ENCODE assay signal across 12 cellular contexts in the genomic region with DNA sequence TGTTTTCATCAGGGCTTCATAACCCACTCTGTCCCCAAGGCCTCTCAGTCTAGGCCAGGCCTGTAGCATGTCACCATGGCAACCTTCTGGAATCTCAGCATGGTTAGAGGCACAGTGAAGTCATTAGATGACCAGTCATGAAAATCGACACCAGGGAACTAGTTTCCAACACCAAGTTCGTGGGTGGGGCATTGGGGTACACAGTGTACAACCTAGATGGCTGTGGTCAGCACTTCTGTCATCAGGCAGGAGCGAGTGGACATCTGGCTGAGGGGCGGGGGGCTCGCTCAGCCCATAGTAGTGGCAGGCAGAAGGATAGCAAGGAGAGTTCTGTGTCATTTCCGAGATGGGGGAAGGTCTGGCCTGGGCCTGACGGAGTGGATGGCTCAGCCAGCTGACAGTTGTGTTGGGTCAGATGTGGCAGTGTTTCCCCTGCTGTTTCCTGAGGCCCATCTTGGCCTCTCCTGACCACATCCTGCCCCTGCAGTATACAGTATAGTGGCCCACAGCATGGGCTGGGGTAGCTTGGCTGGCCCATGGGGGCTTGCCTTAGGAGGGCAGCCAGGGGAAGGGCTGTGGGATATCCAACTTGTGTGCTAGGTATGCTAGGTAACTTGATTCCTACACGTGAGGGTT.
DNase-seq lines count a peak whose midpoint lies in the region; ATAC-seq, FAIRE-seq and TF ChIP-seq lines count a peak whose summit lies in the region.
"Had no signal": no experiment of that assay in that cellular context is flagged by ENCODE, and none has a peak within 500 bp of the region (broad histone marks: within the 10 kb centered on the region; RNA-seq: fewer than 3 reads in every experiment).

No MANE protein-coding gene starts in this region.

- intact Hi-C loops in pancreas (cut with DNase I), result no loop called here

- H3K9me3 Mint-ChIP-seq in endodermal cell, result no peaks in the 10 kb centered on the region
- H3K9me3 Mint-ChIP-seq: activated B cell treated with CpG ODN at 0.5 μM for 24 hours had no signal

- DNase-seq in DMS53 (lab: John Stamatoyannopoulos, UW), result peak; percentile 7
- no peak for DNase-seq in DMS53 treated with DMSO at 0.1 percent for 48 hours (lab: John Stamatoyannopoulos, UW; ENCODE audit: unreplicated experiment)
- DNase-seq in NCI-H226, result peak; percentile 15
- DNase-seq in endodermal cell, result peak; percentile 45
- no peak for DNase-seq in pancreas
- no peak for DNase-seq in central memory CD4-positive, alpha-beta T cell
- no peak for DNase-seq in MM.1S
- DNase-seq in DMS79 treated with DMSO at 0.1 percent for 48 hours (lab: John Stamatoyannopoulos, UW), result no peak
- DNase-seq: activated B cell treated with CpG ODN at 0.5 μM for 24 hours, NCI-H2081 treated with DMSO at 0.1 percent for 48 hours, tibial artery had no signal

- H3K36me3 ChIP-seq in endodermal cell (ENCODE audit: control insufficient read depth, insufficient read depth, low read length) (no peaks in the 10 kb centered on the region), pancreas (no peaks in the 10 kb centered on the region), MM.1S (replicated peaks; ENCODE audit: insufficient read depth, low read length) (no peaks in the 10 kb centered on the region)
- H3K36me3 ChIP-seq: adrenal gland, tibial artery had no signal

- no peaks in the 10 kb centered on the region for H3F3A ChIP-seq in MM.1S (ENCODE audit: insufficient read depth, low read length)

- FAIRE-seq in pancreas (lab: Jason Lieb, UNC), result no peak

- H3K9me3 ChIP-seq in endodermal cell (ENCODE audit: control insufficient read depth, low read length) (no peaks in the 10 kb centered on the region), pancreas (no peaks in the 10 kb centered on the region), MM.1S (replicated peaks; ENCODE audit: insufficient read depth, low read length) (no peaks in the 10 kb centered on the region)
- H3K9me3 ChIP-seq: adrenal gland, tibial artery had no signal

- H3K27me3 ChIP-seq in endodermal cell (ENCODE audit: control insufficient read depth, insufficient read depth, low read length, poor library complexity, severe bottlenecking) (no peaks in the 10 kb centered on the region), pancreas (no peaks in the 10 kb centered on the region), MM.1S (replicated peaks; ENCODE audit: insufficient read depth, low read length) (no peaks in the 10 kb centered on the region)
- H3K27me3 ChIP-seq: adrenal gland, tibial artery had no signal

- H3K27me3 Mint-ChIP-seq in endodermal cell (ENCODE audit: insufficient read depth), result peaks cover 3% of the 10 kb centered on the region
- H3K27me3 Mint-ChIP-seq: activated B cell treated with CpG ODN at 0.5 μM for 24 hours had no signal

- TF ChIP-seq CTCF in endodermal cell (conservative IDR thresholded peaks at IDR 0.05), result no peak
- no peak for TF ChIP-seq CTCF in pancreas (IDR thresholded peaks at IDR 0.05)
- TF ChIP-seq CTCF in MM.1S (IDR thresholded peaks at IDR 0.05; ENCODE audit: low read length), result no peak

- H3K4me3 Mint-ChIP-seq in endodermal cell, result no peak overlapping the region
- H3K4me3 Mint-ChIP-seq: activated B cell treated with CpG ODN at 0.5 μM for 24 hours had no signal

- H3K36me3 Mint-ChIP-seq in endodermal cell (ENCODE audit: low read depth), result no peaks in the 10 kb centered on the region

- H3K4me1 Mint-ChIP-seq in endodermal cell, result peaks cover 13% of the 10 kb centered on the region
- H3K4me1 Mint-ChIP-seq: activated B cell treated with CpG ODN at 0.5 μM for 24 hours had no signal

- H2AFZ ChIP-seq in MM.1S (ENCODE audit: low read length), result no peak overlapping the region

- no peaks in the 10 kb centered on the region for H3K79me2 ChIP-seq in MM.1S (ENCODE audit: low read length)

- H3K4me3 ChIP-seq in endodermal cell (ENCODE audit: low read length) (no peak overlapping the region), pancreas (no peak overlapping the region), MM.1S (ENCODE audit: low read length) (no peak overlapping the region)
- H3K4me3 ChIP-seq: adrenal gland, tibial artery had no signal

- peak; percentile 13 to 51 (median 28) for ATAC-seq in pancreas

- H3K4me1 ChIP-seq in endodermal cell (ENCODE audit: control insufficient read depth, insufficient read depth, low read length) (peaks cover 15% of the 10 kb centered on the region), pancreas (peaks cover 3 to 17% (median 15%) of the 10 kb centered on the region in 3 donors), MM.1S (ENCODE audit: low read length) (no peaks in the 10 kb centered on the region)
- H3K4me1 ChIP-seq: adrenal gland, tibial artery had no signal

- H3K4me2 ChIP-seq in MM.1S (ENCODE audit: low read depth, low read length), result no peak overlapping the region

- no peak overlapping the region for H3K9ac ChIP-seq in endodermal cell (ENCODE audit: extremely low read depth, low read length, poor library complexity, severe bottlenecking)
- no peak overlapping the region for H3K9ac ChIP-seq in MM.1S (ENCODE audit: low read length)

- no peaks in the 10 kb centered on the region for H3K9me2 ChIP-seq in MM.1S (replicated peaks; ENCODE audit: insufficient read depth, low read length)

- no peaks in the 10 kb centered on the region for H4K20me1 ChIP-seq in MM.1S (ENCODE audit: insufficient read depth, low read length)

- H3K27ac Mint-ChIP-seq in endodermal cell, result no peak overlapping the region
- H3K27ac Mint-ChIP-seq: activated B cell treated with CpG ODN at 0.5 μM for 24 hours had no signal

- WGBS in endodermal cell (ENCODE audit: insufficient coverage in 1 of 2, insufficient read length in 1 of 2), 2 experiments, result 76 to 88% methylated on average over 4 to 8 of the region's 8 CpGs
- WGBS in pancreas, 2 donors, result 67 to 69% methylated on average over 8 of the region's 8 CpGs

- H3K27ac ChIP-seq in endodermal cell (ENCODE audit: low read depth, low read length), result peak overlapping the region; percentile 46
- no peak overlapping the region for H3K27ac ChIP-seq in pancreas
- H3K27ac ChIP-seq in MM.1S (ENCODE audit: low read length), result no peak overlapping the region
- H3K27ac ChIP-seq: adrenal gland, tibial artery had no signal

Comparison
In these comparisons a context has a peak if more than half of its experiments do, and no peak if none do; other contexts are left out.
1. DNase-seq: peak in DMS53 (single experiment), NCI-H226 (single experiment) and endodermal cell (single experiment); none in DMS53 treated with DMSO at 0.1 percent for 48 hours (single experiment), pancreas (0 of 6), central memory CD4-positive, alpha-beta T cell (single experiment), MM.1S (single experiment) and DMS79 treated with DMSO at 0.1 percent for 48 hours (single experiment).